ENCODE assay signal across 9 cellular contexts in genomic region chr6:89353118-89353556, GRCh38. TPM values are rescaled to one million over a fixed set of nuclear protein-coding genes. Genes with fewer than 3 reads are reported as not detected.
DNase-seq lines count a peak whose midpoint lies in the region; ATAC-seq and TF ChIP-seq lines count a peak whose summit lies in the region.
"Had no signal": no experiment of that assay in that cellular context is flagged by ENCODE, and none has a peak within 500 bp of the region (broad histone marks: within the 10 kb centered on the region; RNA-seq: fewer than 3 reads in every experiment).

No MANE protein-coding gene starts in this region.

- H3K4me1 Mint-ChIP-seq in activated CD4-positive, alpha-beta T cell treated with anti-CD3 and anti-CD28 coated beads, Interleukin-2, amount 10 ng/mL, durations not matched to agents 7 days and 5 days = peaks cover 77% of the 10 kb centered on the region

- H3K27ac ChIP-seq in ascending aorta (peak overlapping the region; percentile 99 to 100), thoracic aorta (peak overlapping the region; percentile 95 to 99)

- POLR2A ChIA-PET in activated CD4-positive, alpha-beta T cell treated with anti-CD3 and anti-CD28 coated beads, Interleukin-2, amount 10 ng/mL, durations not matched to agents 7 days and 5 days (lab: Charles Lee) = no interaction called here

- intact Hi-C loops in ascending aorta (cut with DNase I) = loop anchor here (5.0 kb wide), 7 partner anchors 56 to 1234 kb away; partner anchors contain the start of genes MAP3K7, PM20D2, PNRC1 and RNGTT

- ATAC-seq in thoracic aorta (ENCODE audit: insufficient number of reproducible peaks, low FRiP score, low read depth) = peak; percentile 45

- peak overlapping the region; percentile 72 for H3K4me3 Mint-ChIP-seq in activated CD4-positive, alpha-beta T cell treated with anti-CD3 and anti-CD28 coated beads, Interleukin-2, amount 10 ng/mL, durations not matched to agents 7 days and 5 days

- CTCF ChIA-PET in activated CD4-positive, alpha-beta T cell treated with anti-CD3 and anti-CD28 coated beads, Interleukin-2, amount 10 ng/mL, durations not matched to agents 7 days and 5 days (lab: Charles Lee) = interaction anchor here (1.0 to 5.8 kb wide), 6 partner anchors 9 to 1104 kb away, joined by 3 to 26 read pairs (median 4); no protein-coding TSS in a partner anchor

- H3K4me3 ChIP-seq in ascending aorta (peak overlapping the region; percentile 58 to 97), kidney epithelial cell (ENCODE audit: low read depth, low read length) (peak overlapping the region; percentile 89), thoracic aorta (peak overlapping the region; percentile 85)

- peak overlapping the region; percentile 90 for H3K27ac Mint-ChIP-seq in activated CD4-positive, alpha-beta T cell treated with anti-CD3 and anti-CD28 coated beads, Interleukin-2, amount 10 ng/mL, durations not matched to agents 7 days and 5 days

- no peaks in the 10 kb centered on the region for H3K27me3 Mint-ChIP-seq in activated CD4-positive, alpha-beta T cell treated with anti-CD3 and anti-CD28 coated beads, Interleukin-2, amount 10 ng/mL, durations not matched to agents 7 days and 5 days

- DNase-seq in activated CD4-positive, alpha-beta T cell treated with anti-CD3 and anti-CD28 coated beads, Interleukin-2, amount 10 ng/mL, durations not matched to agents 7 days and 5 days = no peak
- DNase-seq in activated CD4-positive, alpha-beta T cell treated with anti-CD3 and anti-CD28 coated beads for 1 hour = no peak
- DNase-seq in ascending aorta (ENCODE audit: low spot score in 2 of 2) (peak in 1 of 2 donors; percentile 67), kidney epithelial cell (ENCODE audit: low read depth) (no peak), thoracic aorta (ENCODE audit: low spot score) (no peak), cortex of kidney (lab: John Stamatoyannopoulos, UW) (no peak), NCI-H345 (lab: John Stamatoyannopoulos, UW) (no peak), pons (ENCODE audit: low spot score) (no peak)

- peaks cover 3 to 19% of the 10 kb centered on the region in 2 donors for H3K4me1 ChIP-seq in ascending aorta
- peaks cover under 1 to 40% of the 10 kb centered on the region in 2 donors for H3K4me1 ChIP-seq in thoracic aorta (ENCODE audit: control insufficient read depth in 1 of 2, low read depth in 2 of 2)

- no peaks in the 10 kb centered on the region for H3K27me3 ChIP-seq in ascending aorta
- no peaks in the 10 kb centered on the region for H3K27me3 ChIP-seq in kidney epithelial cell (ENCODE audit: control insufficient read depth, insufficient read depth, low read length)
- H3K27me3 ChIP-seq in thoracic aorta (replicated peaks; ENCODE audit: insufficient read depth) = no peaks in the 10 kb centered on the region

- no peak for TF ChIP-seq CTCF in ascending aorta (IDR thresholded peaks at IDR 0.05)
- no peak for TF ChIP-seq CTCF in kidney epithelial cell (IDR thresholded peaks at IDR 0.05; ENCODE audit: insufficient read depth, low read length, poor library complexity, severe bottlenecking)
- no peak for TF ChIP-seq CTCF in thoracic aorta (IDR thresholded peaks at IDR 0.05)

- H3K9me3 ChIP-seq in ascending aorta (no peaks in the 10 kb centered on the region), thoracic aorta (no peaks in the 10 kb centered on the region)

- H3K36me3 ChIP-seq in ascending aorta = no peaks in the 10 kb centered on the region
- H3K36me3 ChIP-seq in kidney epithelial cell (ENCODE audit: control insufficient read depth, insufficient read depth, low read length) = no peaks in the 10 kb centered on the region
- H3K36me3 ChIP-seq in thoracic aorta = no peaks in the 10 kb centered on the region

- no peaks in the 10 kb centered on the region for H3K9me3 Mint-ChIP-seq in activated CD4-positive, alpha-beta T cell treated with anti-CD3 and anti-CD28 coated beads, Interleukin-2, amount 10 ng/mL, durations not matched to agents 7 days and 5 days

- peaks cover 9% of the 10 kb centered on the region for H3K36me3 Mint-ChIP-seq in activated CD4-positive, alpha-beta T cell treated with anti-CD3 and anti-CD28 coated beads, Interleukin-2, amount 10 ng/mL, durations not matched to agents 7 days and 5 days (ENCODE audit: low read depth)

RNA-seq across cellular contexts. Expression of gene UBE2J1, which starts 0.6 kb away (rescaled TPM):
- total RNA-seq in activated CD4-positive, alpha-beta T cell treated with anti-CD3 and anti-CD28 coated beads, Interleukin-2, amount 10 ng/mL, durations not matched to agents 7 days and 5 days = 10 to 100 TPM; 25.9 to 30.9 TPM
- total RNA-seq in ascending aorta (29.5 TPM), kidney epithelial cell (46.1 and 49.3 TPM in 2 replicates), thoracic aorta (10 to 100 TPM; 33.2 to 58.5 TPM)

RNA-seq across cellular contexts. Expression of gene GABRR2, which starts 38.0 kb away (rescaled TPM):
- total RNA-seq in activated CD4-positive, alpha-beta T cell treated with anti-CD3 and anti-CD28 coated beads, Interleukin-2, amount 10 ng/mL, durations not matched to agents 7 days and 5 days = under 1 TPM; 0.30 to 0.77 TPM
- 0.32 TPM for total RNA-seq in ascending aorta
- total RNA-seq in kidney epithelial cell = not detected in 2 replicates
- total RNA-seq in thoracic aorta = 1 to 10 TPM in 1 of 2 donors, not detected in 1; 2.0 TPM
- total RNA-seq: Daoy had no signal

RNA-seq across cellular contexts. Expression of gene RRAGD, which starts 58.9 kb away (rescaled TPM):
- 1 to 10 TPM; 8.8 TPM for total RNA-seq in activated CD4-positive, alpha-beta T cell treated with anti-CD3 and anti-CD28 coated beads, Interleukin-2, amount 10 ng/mL, durations not matched to agents 7 days and 5 days
- 9.2 TPM for total RNA-seq in ascending aorta
- total RNA-seq in kidney epithelial cell = 35.4 and 36.0 TPM in 2 replicates
- total RNA-seq in thoracic aorta = 10 to 100 TPM; 11.0 to 25.8 TPM
